7 cellular contexts compared by ENCODE assay signal in genomic region chr15:21385961-21386360, GRCh38. TPM values are rescaled to one million over a fixed set of nuclear protein-coding genes. Genes with fewer than 3 reads are reported as not detected.
"Had no signal": no experiment of that assay in that cellular context is flagged by ENCODE, and none has a peak within 500 bp of the region (broad histone marks: within the 10 kb centered on the region; RNA-seq: fewer than 3 reads in every experiment).

No MANE protein-coding gene starts in this region.

RNA-seq across cellular contexts. Expression of gene POTEB3, which starts 54.3 kb away (rescaled TPM):
- total RNA-seq: LHCN-M2, MCF 10A, OCI-LY7, PC-9, RPMI7951, SJCRH30, SK-MEL-5 had no signal
